20 cellular contexts compared by ENCODE assay signal in the genomic region with DNA sequence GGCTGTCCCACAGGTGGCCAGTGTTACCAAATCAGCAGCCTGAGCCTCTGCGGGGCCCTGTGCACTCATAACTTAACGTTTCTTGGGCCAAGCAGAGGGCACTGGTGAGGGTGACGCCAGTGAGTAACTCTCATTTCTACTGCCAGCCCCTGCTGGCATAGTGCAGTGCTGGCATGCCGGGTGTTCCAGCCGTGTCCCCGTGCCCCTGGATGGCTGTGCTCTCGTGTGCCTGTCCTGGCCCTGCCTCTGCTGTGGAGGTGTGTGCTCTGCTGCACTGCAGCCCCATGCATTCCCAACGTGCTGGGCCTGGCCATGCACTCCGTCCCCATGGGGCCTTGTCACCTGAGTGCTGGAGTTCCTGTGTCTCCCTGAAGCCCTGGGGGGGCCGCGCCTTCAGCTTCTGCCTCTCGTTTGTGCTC. TPM values are rescaled to one million over a fixed set of nuclear protein-coding genes. Genes with fewer than 3 reads are reported as not detected.
DNase-seq lines count a peak whose midpoint lies in the region; ATAC-seq and TF ChIP-seq lines count a peak whose summit lies in the region.
"Had no signal": no experiment of that assay in that cellular context is flagged by ENCODE, and none has a peak within 500 bp of the region (broad histone marks: within the 10 kb centered on the region; RNA-seq: fewer than 3 reads in every experiment).

No MANE protein-coding gene starts in this region.

- H3K4me1 Mint-ChIP-seq in natural killer cell treated with Interleukin-12 subunit alpha and Interleukin-12 subunit beta and Interleukin-15 and Interleukin-18, amount 100 ng/mL, for 72 hours (ENCODE audit: low read depth in 2 of 2): peaks cover 69 to 74% of the 10 kb centered on the region in 2 donors
- H3K4me1 Mint-ChIP-seq in natural killer cell: peaks cover 69 to 80% of the 10 kb centered on the region in 2 donors

- H3K27ac Mint-ChIP-seq in natural killer cell treated with Interleukin-12 subunit alpha and Interleukin-12 subunit beta and Interleukin-15 and Interleukin-18, amount 100 ng/mL, for 72 hours: peak overlapping the region; percentile 89 to 95
- peak overlapping the region in 1 of 2 donors; percentile 70 for H3K27ac Mint-ChIP-seq in natural killer cell
- H3K27ac Mint-ChIP-seq: activated CD4-positive, alpha-beta T cell treated with anti-CD3 and anti-CD28 coated beads, Interleukin-2, amount 10 ng/mL, durations not matched to agents 7 days and 5 days; activated CD8-positive, alpha-beta memory T cell treated with anti-CD3 and anti-CD28 coated beads, Interleukin-2, amount 10 ng/mL, durations not matched to agents 7 days and 5 days; HFFc6 had no signal

- H3K36me3 Mint-ChIP-seq in natural killer cell treated with Interleukin-12 subunit alpha and Interleukin-12 subunit beta and Interleukin-15 and Interleukin-18, amount 100 ng/mL, for 72 hours: peaks cover 9% of the 10 kb centered on the region
- no peaks in the 10 kb centered on the region for H3K36me3 Mint-ChIP-seq in natural killer cell

- H3K4me3 Mint-ChIP-seq in natural killer cell treated with Interleukin-12 subunit alpha and Interleukin-12 subunit beta and Interleukin-15 and Interleukin-18, amount 100 ng/mL, for 72 hours: peak overlapping the region; percentile 87
- H3K4me3 Mint-ChIP-seq in natural killer cell: no peak overlapping the region
- H3K4me3 Mint-ChIP-seq: activated CD4-positive, alpha-beta T cell treated with anti-CD3 and anti-CD28 coated beads, Interleukin-2, amount 10 ng/mL, durations not matched to agents 7 days and 5 days; activated CD8-positive, alpha-beta memory T cell treated with anti-CD3 and anti-CD28 coated beads, Interleukin-2, amount 10 ng/mL, durations not matched to agents 7 days and 5 days; HFFc6 had no signal

- H3K27me3 ChIP-seq in esophagus muscularis mucosa (no peaks in the 10 kb centered on the region), neutrophil (no peaks in the 10 kb centered on the region)
- H3K27me3 ChIP-seq: dorsolateral prefrontal cortex had no signal

- H3K4me3 ChIP-seq in esophagus muscularis mucosa (no peak overlapping the region), neutrophil (ENCODE audit: low read depth in 1 of 2, low read length in 1 of 2) (peak overlapping the region; percentile 50 to 55)
- H3K4me3 ChIP-seq: dorsolateral prefrontal cortex, GM23248, SK-N-MC had no signal

- H3K36me3 ChIP-seq in esophagus muscularis mucosa: peaks cover 10 to 34% (median 28%) of the 10 kb centered on the region in 4 donors
- H3K36me3 ChIP-seq in neutrophil: peaks cover 36% of the 10 kb centered on the region

- H3K27me3 Mint-ChIP-seq in natural killer cell treated with Interleukin-12 subunit alpha and Interleukin-12 subunit beta and Interleukin-15 and Interleukin-18, amount 100 ng/mL, for 72 hours: no peaks in the 10 kb centered on the region
- H3K27me3 Mint-ChIP-seq in natural killer cell (ENCODE audit: low read depth in 2 of 2): no peaks in the 10 kb centered on the region
- H3K27me3 Mint-ChIP-seq: activated CD4-positive, alpha-beta T cell treated with anti-CD3 and anti-CD28 coated beads, Interleukin-2, amount 10 ng/mL, durations not matched to agents 7 days and 5 days; activated CD8-positive, alpha-beta memory T cell treated with anti-CD3 and anti-CD28 coated beads, Interleukin-2, amount 10 ng/mL, durations not matched to agents 7 days and 5 days; naive thymus-derived CD8-positive, alpha-beta T cell had no signal

- H3K4me1 ChIP-seq in esophagus muscularis mucosa (peaks cover 6 to 41% (median 22%) of the 10 kb centered on the region in 4 donors), neutrophil (ENCODE audit: control insufficient read depth in 1 of 2, insufficient read depth in 1 of 2, low read depth in 1 of 2, low read length in 1 of 2) (peaks cover 71 to 79% of the 10 kb centered on the region in 2 experiments)
- H3K4me1 ChIP-seq: parathyroid adenoma had no signal

- 80% methylated on average over 3 of the region's 12 CpGs for WGBS in esophagus muscularis mucosa

- no peak for DNase-seq in natural killer cell treated with Interleukin-12 subunit alpha and Interleukin-12 subunit beta and Interleukin-15 and Interleukin-18, amount 100 ng/mL, for 72 hours (ENCODE audit: low spot score)
- no peak for DNase-seq in natural killer cell
- DNase-seq in esophagus muscularis mucosa (ENCODE audit: extremely low spot score): no peak
- DNase-seq in Kasumi-1 (lab: John Stamatoyannopoulos, UW): no peak
- no peak for DNase-seq in ACHN
- no peak for DNase-seq in islet precursor cell
- DNase-seq: activated CD4-positive, alpha-beta T cell treated with anti-CD3 and anti-CD28 coated beads, Interleukin-2, amount 10 ng/mL, durations not matched to agents 7 days and 5 days; activated CD8-positive, alpha-beta memory T cell treated with anti-CD3 and anti-CD28 coated beads, Interleukin-2, amount 10 ng/mL, durations not matched to agents 7 days and 5 days; dorsolateral prefrontal cortex; GM23248; HFFc6; naive thymus-derived CD8-positive, alpha-beta T cell; NCI-H1092; NCI-H1930; NCI-H526 treated with DMSO at 0.1 percent for 48 hours had no signal

- H3K9me3 ChIP-seq in esophagus muscularis mucosa: no peaks in the 10 kb centered on the region
- no peaks in the 10 kb centered on the region for H3K9me3 ChIP-seq in neutrophil

- ATAC-seq in natural killer cell treated with Interleukin-12 subunit alpha and Interleukin-12 subunit beta and Interleukin-15 and Interleukin-18, amount 100 ng/mL, for 72 hours: no peak
- ATAC-seq in natural killer cell: no peak
- no peak for ATAC-seq in GM19467 (IDR thresholded peaks at IDR 0.05; ENCODE audit: unreplicated experiment)
- ATAC-seq: activated CD8-positive, alpha-beta memory T cell treated with anti-CD3 and anti-CD28 coated beads, Interleukin-2, amount 10 ng/mL, durations not matched to agents 7 days and 5 days; activated naive CD4-positive, alpha-beta T cell treated with anti-CD3 and anti-CD28 coated beads, Interleukin-2, amount 50 U/mL, for 72 hours; naive thymus-derived CD8-positive, alpha-beta T cell had no signal

- H3K9me3 Mint-ChIP-seq in natural killer cell treated with Interleukin-12 subunit alpha and Interleukin-12 subunit beta and Interleukin-15 and Interleukin-18, amount 100 ng/mL, for 72 hours: no peaks in the 10 kb centered on the region
- H3K9me3 Mint-ChIP-seq in natural killer cell: no peaks in the 10 kb centered on the region
- H3K9me3 Mint-ChIP-seq: activated CD4-positive, alpha-beta T cell treated with anti-CD3 and anti-CD28 coated beads, Interleukin-2, amount 10 ng/mL, durations not matched to agents 7 days and 5 days; activated naive CD4-positive, alpha-beta T cell treated with anti-CD3 and anti-CD28 coated beads, Interleukin-2, amount 50 U/mL, for 72 hours; HFFc6; naive thymus-derived CD8-positive, alpha-beta T cell had no signal

- no peak for TF ChIP-seq EP300 in esophagus muscularis mucosa (IDR thresholded peaks at IDR 0.05)

- TF ChIP-seq POLR2A in esophagus muscularis mucosa (IDR thresholded peaks at IDR 0.05; ENCODE audit: low read depth): no peak

- H3K27ac ChIP-seq in esophagus muscularis mucosa (replicated peaks in 1 of 4) (peak overlapping the region in 3 of 4 donors; percentile 36 to 44 (median 41)), neutrophil (peak overlapping the region; percentile 86)
- H3K27ac ChIP-seq: GM23248, parathyroid adenoma, SK-N-MC had no signal

- in situ Hi-C loops in ACHN (cut with HindIII; ENCODE audit: low pct_ligation_motif_present, low pct_unique_long_range_greater_than_20kb, low sequenced_read_pairs): no loop called here

- intact Hi-C loops in natural killer cell (cut with micrococcal nuclease): no loop called here
- intact Hi-C loops in esophagus muscularis mucosa (cut with DNase I): no loop called here

- TF ChIP-seq CTCF in natural killer cell (IDR thresholded peaks at IDR 0.05) (no peak), esophagus muscularis mucosa (IDR thresholded peaks at IDR 0.05) (no peak), neutrophil (IDR thresholded peaks at IDR 0.05) (no peak)

RNA-seq across cellular contexts. Expression of a gene that starts 14.7 kb away (rescaled TPM):
- total RNA-seq in natural killer cell treated with Interleukin-12 subunit alpha and Interleukin-12 subunit beta and Interleukin-15 and Interleukin-18, amount 100 ng/mL, for 72 hours: 10 to 100 TPM; 37.3 to 56.9 TPM
- 10 to 100 TPM; 36.0 to 54.7 (median 53.2) TPM for total RNA-seq in natural killer cell
- total RNA-seq in esophagus muscularis mucosa: 10 to 100 TPM; 37.0 to 49.4 (median 44.2) TPM

Comparison
In these comparisons a context has a peak if more than half of its experiments do, and no peak if none do; other contexts are left out.
1. H3K4me3 ChIP-seq: peak in neutrophil (2 of 2); none in esophagus muscularis mucosa (0 of 4).